In the genomic region with DNA sequence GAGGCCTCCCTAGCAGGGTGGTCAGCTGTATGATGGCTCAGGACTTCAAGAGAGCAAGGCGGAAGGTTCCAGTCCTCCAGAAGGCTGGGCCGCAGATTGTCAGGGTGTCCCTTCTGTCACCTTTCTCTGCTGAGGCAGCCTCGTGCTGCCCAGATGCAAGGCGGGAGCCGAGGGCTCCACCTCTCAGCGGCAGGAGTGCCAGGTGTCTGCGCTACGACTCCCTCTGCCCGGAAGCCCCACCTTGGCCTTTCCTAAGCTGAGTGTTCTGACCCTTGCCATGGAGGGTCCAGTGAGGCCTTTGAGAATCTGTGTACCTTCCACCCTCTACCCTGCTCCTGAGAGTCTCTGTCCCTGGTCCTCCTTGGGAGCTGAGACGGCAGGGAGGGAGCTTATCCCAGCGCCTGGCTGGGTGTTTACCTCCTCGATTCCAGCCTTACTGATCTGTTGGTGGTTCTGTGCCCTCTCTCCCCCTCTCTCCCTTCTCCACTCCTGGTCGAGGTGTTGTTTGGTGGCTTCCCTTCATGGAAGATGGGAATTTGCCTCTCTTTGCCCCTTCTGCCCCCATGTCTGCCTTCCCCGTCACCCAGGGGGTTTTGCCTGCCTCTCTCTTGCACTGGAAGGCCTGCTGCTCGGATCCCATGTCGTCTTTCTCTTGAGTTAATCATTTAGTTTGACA, we compare ENCODE assay signal across 22 cellular contexts. TPM values are rescaled to one million over a fixed set of nuclear protein-coding genes. Genes with fewer than 3 reads are reported as not detected.
"Had no signal": no experiment of that assay in that cellular context is flagged by ENCODE, and none has a peak within 500 bp of the region (broad histone marks: within the 10 kb centered on the region; RNA-seq: fewer than 3 reads in every experiment).

No MANE protein-coding gene starts in this region.

- H3K27me3 Mint-ChIP-seq: activated naive CD4-positive, alpha-beta T cell treated with anti-CD3 and anti-CD28 coated beads, Interleukin-2, amount 10 ng/mL, durations not matched to agents 7 days and 5 days had no signal

- H3K36me3 ChIP-seq: heart left ventricle, neutrophil had no signal

- H3K9me3 ChIP-seq: heart left ventricle, neutrophil, tibial nerve had no signal

- ATAC-seq: heart left ventricle had no signal

- H3K4me1 Mint-ChIP-seq: activated naive CD4-positive, alpha-beta T cell treated with anti-CD3 and anti-CD28 coated beads, Interleukin-2, amount 10 ng/mL, durations not matched to agents 7 days and 5 days had no signal

- DNase-seq: activated CD4-positive, alpha-beta T cell treated with anti-CD3 and anti-CD28 coated beads for 48 hours; activated CD8-positive, alpha-beta memory T cell treated with anti-CD3 and anti-CD28 coated beads, Interleukin-2, amount 50 U/mL, for 48 hours; activated naive CD4-positive, alpha-beta T cell treated with anti-CD3 and anti-CD28 coated beads, Interleukin-2, amount 10 ng/mL, durations not matched to agents 7 days and 5 days; amniotic stem cell; caudate nucleus; effector CD4-positive, alpha-beta T cell; heart left ventricle; immature natural killer cell; midbrain; retina; stimulated activated CD4-positive, alpha-beta T cell treated with anti-CD3 and anti-CD28 coated beads, Interleukin-15, amount 100 ng/mL, for 24 hours; stimulated activated CD4-positive, alpha-beta T cell treated with anti-CD3 and anti-CD28 coated beads, Interleukin-4, amount 100 ng/mL, for 1 hour; stimulated activated naive CD4-positive, alpha-beta T cell treated with Interleukin-2 at 50 U/mL for 16 hours; substantia nigra had no signal

- H3K4me3 ChIP-seq: coronary artery, heart left ventricle, lung, tibial nerve had no signal

- H3K4me3 Mint-ChIP-seq: activated naive CD4-positive, alpha-beta T cell treated with anti-CD3 and anti-CD28 coated beads, Interleukin-2, amount 10 ng/mL, durations not matched to agents 7 days and 5 days; immature natural killer cell; T-helper 1 cell treated with Interleukin-12 subunit alpha and Interleukin-12 subunit beta and Interleukin-4 antibody, amounts not matched to agents 30 μg/mL and 1 μg/mL, for 36 hours had no signal

- H3K27ac ChIP-seq: coronary artery, neutrophil, parathyroid adenoma, tibial nerve had no signal

- H3K27me3 ChIP-seq: heart left ventricle, tibial nerve had no signal

- H3K36me3 Mint-ChIP-seq: activated naive CD4-positive, alpha-beta T cell treated with anti-CD3 and anti-CD28 coated beads, Interleukin-2, amount 10 ng/mL, durations not matched to agents 7 days and 5 days had no signal

- H3K9me3 Mint-ChIP-seq: activated naive CD4-positive, alpha-beta T cell treated with anti-CD3 and anti-CD28 coated beads, Interleukin-2, amount 10 ng/mL, durations not matched to agents 7 days and 5 days; immature natural killer cell; T-helper 1 cell treated with Interleukin-12 subunit alpha and Interleukin-12 subunit beta and Interleukin-4 antibody, amounts not matched to agents 30 μg/mL and 1 μg/mL, for 36 hours had no signal

- H3K27ac Mint-ChIP-seq: activated naive CD4-positive, alpha-beta T cell treated with anti-CD3 and anti-CD28 coated beads, Interleukin-2, amount 10 ng/mL, durations not matched to agents 7 days and 5 days; T-helper 1 cell treated with Interleukin-12 subunit alpha and Interleukin-12 subunit beta and Interleukin-4 antibody, amounts not matched to agents 30 μg/mL and 1 μg/mL, for 36 hours had no signal

RNA-seq across cellular contexts. Expression of a gene that starts 2.2 kb away (rescaled TPM):
- total RNA-seq: frontal cortex, myocyte, tibial nerve had no signal
